Comparison of ENCODE assay signal across 12 cellular contexts in the genomic region with DNA sequence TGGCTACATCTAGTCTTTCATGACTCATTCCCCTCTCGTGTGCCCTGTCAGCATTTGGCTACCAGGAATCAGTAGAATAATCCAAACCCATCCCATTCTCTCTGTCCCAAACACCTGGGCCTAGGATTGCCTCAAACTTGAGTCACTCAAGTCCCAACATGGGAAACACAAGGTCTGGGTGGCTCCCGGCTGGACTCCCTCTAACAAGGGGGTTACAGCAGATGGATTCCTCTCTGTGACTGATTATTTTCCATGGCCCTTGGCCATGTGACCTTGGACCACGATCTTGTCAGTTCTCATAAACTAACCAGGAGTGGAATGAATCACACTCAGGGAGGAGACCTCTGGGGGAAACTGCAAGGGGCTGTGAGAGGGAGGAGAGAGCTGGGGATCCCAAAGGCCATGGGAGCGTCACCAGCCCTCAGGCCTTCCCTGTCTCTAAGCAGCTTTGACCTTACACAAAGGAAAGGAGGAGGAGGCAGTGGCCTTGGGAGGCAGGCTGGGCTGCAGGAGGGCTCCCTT.
DNase-seq lines count a peak whose midpoint lies in the region; ATAC-seq and FAIRE-seq lines count a peak whose summit lies in the region.
"Had no signal": no experiment of that assay in that cellular context is flagged by ENCODE, and none has a peak within 500 bp of the region (broad histone marks: within the 10 kb centered on the region; RNA-seq: fewer than 3 reads in every experiment).

No MANE protein-coding gene starts in this region.

- WGBS in small intestine, 3 donors, result 54 to 56% (median 55%) methylated on average over 4 of the region's 4 CpGs

- intact Hi-C loops in Right ventricle myocardium superior (cut with DNase I), result no loop called here
- intact Hi-C loops in sciatic nerve (cut with DNase I), result no loop called here
- intact Hi-C loops in head of caudate nucleus (cut with DNase I), result no loop called here

- DNase-seq in EL, result peak; percentile 96
- peak; percentile 22 for DNase-seq in amniotic epithelial cell (ENCODE audit: low read depth)
- peak; percentile 72 for DNase-seq in Right ventricle myocardium superior
- peak; percentile 79 for DNase-seq in sciatic nerve (ENCODE audit: low spot score)
- no peak for DNase-seq in head of caudate nucleus
- DNase-seq in NOMO-1 treated with DMSO at 0.1 percent for 48 hours (lab: John Stamatoyannopoulos, UW; ENCODE audit: unreplicated experiment), result no peak
- DNase-seq in small intestine, result no peak
- DNase-seq: DMS153, Karpas-422, natural killer cell, NCI-H69 had no signal

- no peaks in the 10 kb centered on the region for H3K36me3 ChIP-seq in small intestine (ENCODE audit: control insufficient read depth in 2 of 2, insufficient read depth in 2 of 2, low read length in 2 of 2)

- no peaks in the 10 kb centered on the region for H3K4me1 ChIP-seq in small intestine (ENCODE audit: control insufficient read depth in 2 of 2, insufficient read depth in 1 of 2, low read depth in 1 of 2, low read length in 1 of 2)

- H3K27ac ChIP-seq in small intestine (ENCODE audit: low read depth in 1 of 2, low read length in 1 of 2), result no peak overlapping the region

- H3K27me3 ChIP-seq in small intestine (ENCODE audit: control insufficient read depth in 2 of 2, insufficient read depth in 2 of 2, low read length in 2 of 2), result no peaks in the 10 kb centered on the region

- peak; percentile 74 for ATAC-seq in Right ventricle myocardium superior (ENCODE audit: poor library complexity)
- peak; percentile 85 for ATAC-seq in sciatic nerve
- ATAC-seq in HG03097 (IDR thresholded peaks at IDR 0.05; ENCODE audit: low FRiP score, unreplicated experiment), result no peak
- ATAC-seq: natural killer cell had no signal

- no peak for FAIRE-seq in small intestine (lab: Jason Lieb, UNC)

- H3K4me3 ChIP-seq in small intestine (ENCODE audit: low read depth in 1 of 2, low read length in 2 of 2), result no peak overlapping the region

- no peaks in the 10 kb centered on the region for H3K9me3 ChIP-seq in small intestine (ENCODE audit: control insufficient read depth, low read depth)

Comparison
In these comparisons a context has a peak if more than half of its experiments do, and no peak if none do; other contexts are left out.
1. DNase-seq: peak in EL (single experiment), amniotic epithelial cell (single experiment), Right ventricle myocardium superior (single experiment) and sciatic nerve (single experiment); none in head of caudate nucleus (0 of 42), NOMO-1 treated with DMSO at 0.1 percent for 48 hours (single experiment) and small intestine (single experiment).